Comparison of ENCODE assay signal across 1 cellular context in genomic region chr6:30647802-30648460, GRCh38.
TF ChIP-seq lines count a peak whose summit lies in the region.

No MANE protein-coding gene starts in this region.

TF ChIP-seq in HepG2, 621 proteins besides CTCF, POLR2A, EP300 and RAD21 (continued from another document and continues in another):
- TF ChIP-seq, protein P1, sequence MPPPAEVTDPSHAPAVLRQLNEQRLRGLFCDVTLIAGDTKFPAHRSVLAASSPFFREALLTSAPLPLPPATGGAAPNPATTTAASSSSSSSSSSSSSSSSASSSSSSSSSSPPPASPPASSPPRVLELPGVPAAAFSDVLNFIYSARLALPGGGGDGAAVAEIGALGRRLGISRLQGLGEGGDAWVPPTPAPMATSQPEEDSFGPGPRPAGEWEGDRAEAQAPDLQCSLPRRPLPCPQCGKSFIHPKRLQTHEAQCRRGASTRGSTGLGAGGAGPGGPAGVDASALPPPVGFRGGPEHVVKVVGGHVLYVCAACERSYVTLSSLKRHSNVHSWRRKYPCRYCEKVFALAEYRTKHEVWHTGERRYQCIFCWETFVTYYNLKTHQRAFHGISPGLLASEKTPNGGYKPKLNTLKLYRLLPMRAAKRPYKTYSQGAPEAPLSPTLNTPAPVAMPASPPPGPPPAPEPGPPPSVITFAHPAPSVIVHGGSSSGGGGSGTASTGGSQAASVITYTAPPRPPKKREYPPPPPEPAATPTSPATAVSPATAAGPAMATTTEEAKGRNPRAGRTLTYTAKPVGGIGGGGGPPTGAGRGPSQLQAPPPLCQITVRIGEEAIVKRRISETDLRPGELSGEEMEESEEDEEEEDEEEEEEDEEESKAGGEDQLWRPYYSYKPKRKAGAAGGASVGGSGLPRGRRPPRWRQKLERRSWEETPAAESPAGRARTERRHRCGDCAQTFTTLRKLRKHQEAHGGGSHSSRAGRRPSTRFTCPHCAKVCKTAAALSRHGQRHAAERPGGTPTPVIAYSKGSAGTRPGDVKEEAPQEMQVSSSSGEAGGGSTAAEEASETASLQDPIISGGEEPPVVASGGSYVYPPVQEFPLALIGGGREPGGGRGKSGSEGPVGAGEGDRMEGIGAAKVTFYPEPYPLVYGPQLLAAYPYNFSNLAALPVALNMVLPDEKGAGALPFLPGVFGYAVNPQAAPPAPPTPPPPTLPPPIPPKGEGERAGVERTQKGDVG (CRISPR knock-in tag; IDR thresholded peaks at IDR 0.05; ENCODE audit: borderline replicate concordance) = peak; percentile 70; the same call in 1 of the 2 replicates
- TF ChIP-seq, protein P2, sequence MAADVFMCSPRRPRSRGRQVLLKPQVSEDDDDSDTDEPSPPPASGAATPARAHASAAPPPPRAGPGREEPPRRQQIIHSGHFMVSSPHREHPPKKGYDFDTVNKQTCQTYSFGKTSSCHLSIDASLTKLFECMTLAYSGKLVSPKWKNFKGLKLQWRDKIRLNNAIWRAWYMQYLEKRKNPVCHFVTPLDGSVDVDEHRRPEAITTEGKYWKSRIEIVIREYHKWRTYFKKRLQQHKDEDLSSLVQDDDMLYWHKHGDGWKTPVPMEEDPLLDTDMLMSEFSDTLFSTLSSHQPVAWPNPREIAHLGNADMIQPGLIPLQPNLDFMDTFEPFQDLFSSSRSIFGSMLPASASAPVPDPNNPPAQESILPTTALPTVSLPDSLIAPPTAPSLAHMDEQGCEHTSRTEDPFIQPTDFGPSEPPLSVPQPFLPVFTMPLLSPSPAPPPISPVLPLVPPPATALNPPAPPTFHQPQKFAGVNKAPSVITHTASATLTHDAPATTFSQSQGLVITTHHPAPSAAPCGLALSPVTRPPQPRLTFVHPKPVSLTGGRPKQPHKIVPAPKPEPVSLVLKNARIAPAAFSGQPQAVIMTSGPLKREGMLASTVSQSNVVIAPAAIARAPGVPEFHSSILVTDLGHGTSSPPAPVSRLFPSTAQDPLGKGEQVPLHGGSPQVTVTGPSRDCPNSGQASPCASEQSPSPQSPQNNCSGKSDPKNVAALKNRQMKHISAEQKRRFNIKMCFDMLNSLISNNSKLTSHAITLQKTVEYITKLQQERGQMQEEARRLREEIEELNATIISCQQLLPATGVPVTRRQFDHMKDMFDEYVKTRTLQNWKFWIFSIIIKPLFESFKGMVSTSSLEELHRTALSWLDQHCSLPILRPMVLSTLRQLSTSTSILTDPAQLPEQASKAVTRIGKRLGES (CRISPR knock-in tag; IDR thresholded peaks at IDR 0.05; ENCODE audit: borderline replicate concordance) = 0 out of 2 replicates have a peak, but pooled peaks have one; percentile 5
- TF ChIP-seq SNAPC4 (CRISPR knock-in tag; IDR thresholded peaks at IDR 0.05) = no peak
- TF ChIP-seq SP140L (CRISPR knock-in tag; IDR thresholded peaks at IDR 0.05; ENCODE audit: borderline replicate concordance) = peak; percentile 72; the same call in 1 of the 2 replicates
- TF ChIP-seq MEIS1 (CRISPR knock-in tag; IDR thresholded peaks at IDR 0.05; ENCODE audit: borderline replicate concordance) = 0 out of 2 replicates have a peak, but pooled peaks have one; percentile 8
- TF ChIP-seq TOE1 (CRISPR knock-in tag; IDR thresholded peaks at IDR 0.05) = peak; percentile 70; the same call in 1 of the 2 replicates
- no peak for TF ChIP-seq CREM (IDR thresholded peaks at IDR 0.05)
- TF ChIP-seq CREM (CRISPR knock-in tag; IDR thresholded peaks at IDR 0.05) = no peak
- TF ChIP-seq ZNF552 (CRISPR knock-in tag; IDR thresholded peaks at IDR 0.05; ENCODE audit: borderline replicate concordance) = no peak
- TF ChIP-seq FOXK1 (CRISPR knock-in tag; IDR thresholded peaks at IDR 0.05; ENCODE audit: borderline replicate concordance, low read depth) = peak; percentile 10; the same call in 1 of the 2 replicates
- TF ChIP-seq, protein P3, sequence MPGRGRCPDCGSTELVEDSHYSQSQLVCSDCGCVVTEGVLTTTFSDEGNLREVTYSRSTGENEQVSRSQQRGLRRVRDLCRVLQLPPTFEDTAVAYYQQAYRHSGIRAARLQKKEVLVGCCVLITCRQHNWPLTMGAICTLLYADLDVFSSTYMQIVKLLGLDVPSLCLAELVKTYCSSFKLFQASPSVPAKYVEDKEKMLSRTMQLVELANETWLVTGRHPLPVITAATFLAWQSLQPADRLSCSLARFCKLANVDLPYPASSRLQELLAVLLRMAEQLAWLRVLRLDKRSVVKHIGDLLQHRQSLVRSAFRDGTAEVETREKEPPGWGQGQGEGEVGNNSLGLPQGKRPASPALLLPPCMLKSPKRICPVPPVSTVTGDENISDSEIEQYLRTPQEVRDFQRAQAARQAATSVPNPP (CRISPR knock-in tag; IDR thresholded peaks at IDR 0.05) = 0 out of 2 replicates have a peak, but pooled peaks have one; percentile 7
- TF ChIP-seq SATB2 (CRISPR knock-in tag; IDR thresholded peaks at IDR 0.05) = 0 out of 2 replicates have a peak, but pooled peaks have one; percentile 60
- 0 out of 2 replicates have a peak, but pooled peaks have one; percentile 10 for TF ChIP-seq ZNF891 (CRISPR knock-in tag; IDR thresholded peaks at IDR 0.05)
- TF ChIP-seq, protein P4, sequence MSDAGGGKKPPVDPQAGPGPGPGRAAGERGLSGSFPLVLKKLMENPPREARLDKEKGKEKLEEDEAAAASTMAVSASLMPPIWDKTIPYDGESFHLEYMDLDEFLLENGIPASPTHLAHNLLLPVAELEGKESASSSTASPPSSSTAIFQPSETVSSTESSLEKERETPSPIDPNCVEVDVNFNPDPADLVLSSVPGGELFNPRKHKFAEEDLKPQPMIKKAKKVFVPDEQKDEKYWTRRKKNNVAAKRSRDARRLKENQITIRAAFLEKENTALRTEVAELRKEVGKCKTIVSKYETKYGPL (CRISPR knock-in tag; IDR thresholded peaks at IDR 0.05) = peak; percentile 35; the same call in 1 of the 2 replicates
- TF ChIP-seq SMAD1 (CRISPR knock-in tag; IDR thresholded peaks at IDR 0.05; ENCODE audit: borderline replicate concordance, low read depth) = no peak
- TF ChIP-seq SOX6 (IDR thresholded peaks at IDR 0.05) = no peak
- TF ChIP-seq SOX6 (CRISPR knock-in tag; IDR thresholded peaks at IDR 0.05) = no peak
- peak; percentile 4 for TF ChIP-seq PHF5A (CRISPR knock-in tag; IDR thresholded peaks at IDR 0.05; ENCODE audit: low read depth, unreplicated experiment)
- TF ChIP-seq NFYB (CRISPR knock-in tag; IDR thresholded peaks at IDR 0.05) = no peak
- TF ChIP-seq, protein P5, sequence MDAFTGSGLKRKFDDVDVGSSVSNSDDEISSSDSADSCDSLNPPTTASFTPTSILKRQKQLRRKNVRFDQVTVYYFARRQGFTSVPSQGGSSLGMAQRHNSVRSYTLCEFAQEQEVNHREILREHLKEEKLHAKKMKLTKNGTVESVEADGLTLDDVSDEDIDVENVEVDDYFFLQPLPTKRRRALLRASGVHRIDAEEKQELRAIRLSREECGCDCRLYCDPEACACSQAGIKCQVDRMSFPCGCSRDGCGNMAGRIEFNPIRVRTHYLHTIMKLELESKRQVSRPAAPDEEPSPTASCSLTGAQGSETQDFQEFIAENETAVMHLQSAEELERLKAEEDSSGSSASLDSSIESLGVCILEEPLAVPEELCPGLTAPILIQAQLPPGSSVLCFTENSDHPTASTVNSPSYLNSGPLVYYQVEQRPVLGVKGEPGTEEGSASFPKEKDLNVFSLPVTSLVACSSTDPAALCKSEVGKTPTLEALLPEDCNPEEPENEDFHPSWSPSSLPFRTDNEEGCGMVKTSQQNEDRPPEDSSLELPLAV (CRISPR knock-in tag; conservative IDR thresholded peaks at IDR 0.05; ENCODE audit: low read depth) = no peak
- peak; percentile 59; the same call in 1 of the 2 replicates for TF ChIP-seq PRDM10 (CRISPR knock-in tag; IDR thresholded peaks at IDR 0.05; ENCODE audit: low read depth)
- no peak for TF ChIP-seq ARID5B (CRISPR knock-in tag; IDR thresholded peaks at IDR 0.05)
- TF ChIP-seq SNRNP70 (IDR thresholded peaks at IDR 0.05; ENCODE audit: low read depth, low read length) = no peak
- no peak for TF ChIP-seq HOXA3 (CRISPR knock-in tag; IDR thresholded peaks at IDR 0.05)
- TF ChIP-seq ZBTB26 (CRISPR knock-in tag; IDR thresholded peaks at IDR 0.05; ENCODE audit: borderline replicate concordance) = no peak
- TF ChIP-seq ZNF747 (CRISPR knock-in tag; IDR thresholded peaks at IDR 0.05; ENCODE audit: borderline replicate concordance) = no peak
- TF ChIP-seq HHEX (CRISPR knock-in tag; IDR thresholded peaks at IDR 0.05) = no peak
- no peak for TF ChIP-seq ZNF780A (CRISPR knock-in tag; IDR thresholded peaks at IDR 0.05)
- 0 out of 2 replicates have a peak, but pooled peaks have one; percentile 77 for TF ChIP-seq ZFY (CRISPR knock-in tag; IDR thresholded peaks at IDR 0.05)
